10 cellular contexts compared by ENCODE assay signal in the genomic region with DNA sequence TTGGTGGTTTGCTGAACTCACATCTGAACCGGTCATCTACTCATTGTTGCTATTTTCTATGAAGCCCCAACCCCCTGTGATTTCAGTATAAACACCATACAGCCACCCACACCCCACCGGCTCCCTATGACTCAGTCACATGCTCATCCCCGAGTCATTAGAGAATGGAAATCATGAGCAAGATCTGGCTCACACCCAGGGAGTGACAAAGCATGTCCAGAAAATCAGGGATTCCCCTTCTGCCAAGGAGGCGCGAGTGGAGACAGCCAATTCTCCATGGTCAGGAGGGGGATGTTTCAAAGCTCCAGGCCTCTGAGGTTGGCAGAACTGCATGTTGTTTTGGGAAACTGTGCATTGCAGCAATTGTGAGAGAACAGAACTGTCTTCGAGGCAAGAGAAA.
A peak's percentile ranks its signal among the peaks of the same experiment; 100 is the strongest.
DNase-seq lines count a peak whose midpoint lies in the region; ATAC-seq and TF ChIP-seq lines count a peak whose summit lies in the region.
"Had no signal": no experiment of that assay in that cellular context is flagged by ENCODE, and none has a peak within 500 bp of the region (broad histone marks: within the 10 kb centered on the region; RNA-seq: fewer than 3 reads in every experiment).

No MANE protein-coding gene starts in this region.

- CTCF ChIA-PET in T-cell (lab: Charles Lee): no interaction called here

- H3K9me3 Mint-ChIP-seq in T-cell: peaks cover 4 to 32% (median 16%) of the 10 kb centered on the region in 3 donors

- peaks cover 0 to 27% (median 11%) of the 10 kb centered on the region in 9 donors for H3K4me1 ChIP-seq in heart right ventricle

- H3K36me3 ChIP-seq in heart right ventricle: no peaks in the 10 kb centered on the region
- H3K36me3 ChIP-seq: cardiac muscle cell had no signal

- no peaks in the 10 kb centered on the region for H3K36me3 Mint-ChIP-seq in T-cell

- peaks cover 0 to 19% (median 7%) of the 10 kb centered on the region in 11 donors for H3K9me3 ChIP-seq in heart right ventricle

- no peak for TF ChIP-seq CTCF in heart right ventricle (IDR thresholded peaks at IDR 0.05)

- 32 to 43% methylated on average over 6 of the region's 6 CpGs for WGBS in heart right ventricle, 2 donors

- no peaks in the 10 kb centered on the region for H3K27me3 ChIP-seq in heart right ventricle
- H3K27me3 ChIP-seq: cardiac muscle cell had no signal

- intact Hi-C loops in heart right ventricle (cut with DNase I): loop anchor here in 1 of 10 donors (5.0 kb wide), 1 partner anchor 74 kb away; no protein-coding TSS in a partner anchor

- no peaks in the 10 kb centered on the region for H3K27me3 Mint-ChIP-seq in T-cell

- DNase-seq in H4 (ENCODE audit: low spot score): peak; percentile 93
- peak; percentile 58 for DNase-seq in SW480 (ENCODE audit: low spot score)
- peak; percentile 23 to 81 for DNase-seq in heart right ventricle
- peak; percentile 90 for DNase-seq in smooth muscle cell of the brain vasculature (ENCODE audit: low read depth, low spot score)
- DNase-seq in T-cell: no peak
- DNase-seq in NCI-H128 (lab: John Stamatoyannopoulos, UW; ENCODE audit: unreplicated experiment): no peak
- DNase-seq: NCI-H2171 treated with DMSO at 0.1 percent for 48 hours had no signal

- H3K27ac ChIP-seq in heart right ventricle: peak overlapping the region in 6 of 10 donors; percentile 21 to 76 (median 50)
- H3K27ac ChIP-seq: cardiac muscle cell had no signal

- no peak overlapping the region for H3K27ac Mint-ChIP-seq in T-cell

- POLR2A ChIA-PET in T-cell (lab: Charles Lee): no interaction called here

- ATAC-seq in heart right ventricle: peak; percentile 55 to 82 (median 64)
- no peak for ATAC-seq in T-cell (replicated peaks in 1 of 4)
- ATAC-seq in HG02981 (IDR thresholded peaks at IDR 0.05; ENCODE audit: unreplicated experiment): no peak
- ATAC-seq in GM19023 (IDR thresholded peaks at IDR 0.05; ENCODE audit: unreplicated experiment): no peak

- H3K4me1 Mint-ChIP-seq in T-cell: no peaks in the 10 kb centered on the region

- no peak overlapping the region for H3K4me3 Mint-ChIP-seq in T-cell

- H3K4me3 ChIP-seq in heart right ventricle: no peak overlapping the region
- H3K4me3 ChIP-seq: cardiac muscle cell had no signal

Comparison
In these comparisons a context has a peak if more than half of its experiments do, and no peak if none do; other contexts are left out.
1. DNase-seq: peak in H4 (single experiment), SW480 (single experiment), heart right ventricle (2 of 2) and smooth muscle cell of the brain vasculature (single experiment); none in T-cell (0 of 34) and NCI-H128 (single experiment).
2. ATAC-seq: peak in heart right ventricle (8 of 8); none in T-cell (0 of 4), HG02981 (single experiment) and GM19023 (single experiment).